Comparison of ENCODE assay signal across 25 cellular contexts in genomic region chr18:78873916-78874505, GRCh38.
DNase-seq lines count a peak whose midpoint lies in the region; ATAC-seq, FAIRE-seq and TF ChIP-seq lines count a peak whose summit lies in the region.
"Had no signal": no experiment of that assay in that cellular context is flagged by ENCODE, and none has a peak within 500 bp of the region (broad histone marks: within the 10 kb centered on the region; RNA-seq: fewer than 3 reads in every experiment).

No MANE protein-coding gene starts in this region.

- peaks cover 6% of the 10 kb centered on the region for H3K9me3 Mint-ChIP-seq in astrocyte (ENCODE audit: unreplicated experiment)
- H3K9me3 Mint-ChIP-seq: activated CD8-positive, alpha-beta T cell treated with anti-CD3 and anti-CD28 coated beads for 36 hours; activated naive CD8-positive, alpha-beta T cell treated with anti-CD3 and anti-CD28 coated beads for 36 hours; central memory CD8-positive, alpha-beta T cell had no signal

- H3K4me2 ChIP-seq in astrocyte (ENCODE audit: low read length), result no peak overlapping the region

- no peak for FAIRE-seq in astrocyte (lab: Jason Lieb, UNC)
- FAIRE-seq: A204.1 had no signal

- no peaks in the 10 kb centered on the region for H3K9me3 ChIP-seq in right atrium auricular region
- H3K9me3 ChIP-seq in heart right ventricle, result no peaks in the 10 kb centered on the region
- H3K9me3 ChIP-seq in astrocyte (ENCODE audit: insufficient read depth, low read depth, low read length), result peaks cover 3% of the 10 kb centered on the region
- H3K9me3 ChIP-seq: BE2C, neutrophil, prostate gland, upper lobe of left lung had no signal

- H3K4me1 ChIP-seq in right atrium auricular region (no peaks in the 10 kb centered on the region), heart right ventricle (peaks cover 0 to 5% (median 0%) of the 10 kb centered on the region in 9 donors), astrocyte (ENCODE audit: insufficient read depth, low read length) (no peaks in the 10 kb centered on the region)
- H3K4me1 ChIP-seq: BE2C, prostate gland had no signal

- H3K4me1 Mint-ChIP-seq in astrocyte (ENCODE audit: low read depth, unreplicated experiment), result no peaks in the 10 kb centered on the region
- H3K4me1 Mint-ChIP-seq: activated naive CD8-positive, alpha-beta T cell treated with anti-CD3 and anti-CD28 coated beads for 36 hours; central memory CD8-positive, alpha-beta T cell had no signal

- H3K79me2 ChIP-seq in astrocyte (ENCODE audit: insufficient read depth, low read length), result no peaks in the 10 kb centered on the region

- intact Hi-C loops in heart right ventricle (cut with DNase I), result loop anchor here in 1 of 10 donors (10.0 kb wide), 1 partner anchor 371 kb away; no protein-coding TSS in a partner anchor

- peak; percentile 28 for DNase-seq in right atrium auricular region (ENCODE audit: low spot score)
- DNase-seq in heart right ventricle, result no peak
- DNase-seq in NOMO-1 (lab: John Stamatoyannopoulos, UW; ENCODE audit: unreplicated experiment in 2 of 2), result peak; percentile 54 to 77
- peak; percentile 12 for DNase-seq in astrocyte (ENCODE audit: low read depth)
- DNase-seq in middle frontal gyrus (ENCODE audit: extremely low spot score, low spot score), result no peak
- DNase-seq in G401 (ENCODE audit: low spot score), result no peak
- DNase-seq in CD1c-positive myeloid dendritic cell (ENCODE audit: extremely low spot score), result no peak
- DNase-seq: activated CD8-positive, alpha-beta T cell treated with anti-CD3 and anti-CD28 coated beads for 36 hours; activated effector memory CD4-positive, alpha-beta T cell treated with Interleukin-2 at 50 U/mL for 16 hours; activated naive CD8-positive, alpha-beta T cell treated with anti-CD3 and anti-CD28 coated beads for 36 hours; activated T-cell treated with anti-CD3 and anti-CD28 coated beads for 4 hours; BE2C; COR-L47; DMS79; left colon; MM.1S; NCI-H524 treated with DMSO at 0.1 percent for 48 hours; stimulated activated CD8-positive, alpha-beta memory T cell treated with anti-CD3 and anti-CD28 coated beads, Interleukin-4, amount 100 ng/mL, for 48 hours; upper lobe of left lung had no signal

- H3K36me3 ChIP-seq in right atrium auricular region, result no peaks in the 10 kb centered on the region
- H3K36me3 ChIP-seq in heart right ventricle, result no peaks in the 10 kb centered on the region
- H3K36me3 ChIP-seq in astrocyte (ENCODE audit: insufficient read depth, low read length), result no peaks in the 10 kb centered on the region
- H3K36me3 ChIP-seq: BE2C, neutrophil, prostate gland, upper lobe of left lung had no signal

- H3K4me3 ChIP-seq in right atrium auricular region (no peak overlapping the region), heart right ventricle (no peak overlapping the region), astrocyte (ENCODE audit: insufficient read depth, low read depth, low read length) (no peak overlapping the region)
- H3K4me3 ChIP-seq: prostate gland, upper lobe of left lung had no signal

- no peak overlapping the region for H3K27ac Mint-ChIP-seq in astrocyte (ENCODE audit: unreplicated experiment)
- H3K27ac Mint-ChIP-seq: activated CD8-positive, alpha-beta T cell treated with anti-CD3 and anti-CD28 coated beads for 36 hours; activated naive CD8-positive, alpha-beta T cell treated with anti-CD3 and anti-CD28 coated beads for 36 hours had no signal

- no peaks in the 10 kb centered on the region for H3K27me3 Mint-ChIP-seq in astrocyte (ENCODE audit: low read depth, unreplicated experiment)

- H3K36me3 Mint-ChIP-seq in astrocyte (ENCODE audit: low read depth, unreplicated experiment), result no peaks in the 10 kb centered on the region
- H3K36me3 Mint-ChIP-seq: activated naive CD8-positive, alpha-beta T cell treated with anti-CD3 and anti-CD28 coated beads for 36 hours had no signal

- no peak overlapping the region for H3K9ac ChIP-seq in astrocyte (ENCODE audit: low read length)

- no peak overlapping the region for H3K4me3 Mint-ChIP-seq in astrocyte (ENCODE audit: unreplicated experiment)
- H3K4me3 Mint-ChIP-seq: activated CD8-positive, alpha-beta T cell treated with anti-CD3 and anti-CD28 coated beads for 36 hours; activated naive CD8-positive, alpha-beta T cell treated with anti-CD3 and anti-CD28 coated beads for 36 hours; central memory CD8-positive, alpha-beta T cell had no signal

- H4K20me1 ChIP-seq in astrocyte (ENCODE audit: insufficient read depth, low read length), result no peaks in the 10 kb centered on the region

- no peaks in the 10 kb centered on the region for H3K27me3 ChIP-seq in right atrium auricular region
- H3K27me3 ChIP-seq in heart right ventricle, result peaks cover 0 to 64% (median 24%) of the 10 kb centered on the region in 7 donors
- no peaks in the 10 kb centered on the region for H3K27me3 ChIP-seq in astrocyte (ENCODE audit: insufficient read depth, low read length)
- H3K27me3 ChIP-seq: upper lobe of left lung had no signal

- no peak overlapping the region for H3K27ac ChIP-seq in right atrium auricular region
- no peak overlapping the region for H3K27ac ChIP-seq in heart right ventricle
- no peak overlapping the region for H3K27ac ChIP-seq in astrocyte (ENCODE audit: low read depth, low read length)
- H3K27ac ChIP-seq: neutrophil, prostate gland, upper lobe of left lung had no signal

- 74 to 79% methylated on average over 6 of the region's 6 CpGs for WGBS in heart right ventricle, 2 donors

- in situ Hi-C loops in G401 (cut with HindIII; ENCODE audit: low sequenced_read_pairs), result no loop called here

- H2AFZ ChIP-seq in astrocyte (ENCODE audit: low read depth, low read length), result no peak overlapping the region

- no peak for ATAC-seq in heart right ventricle
- no peak for ATAC-seq in GM19452 (IDR thresholded peaks at IDR 0.05; ENCODE audit: unreplicated experiment)
- ATAC-seq: activated CD4-positive, CD25-positive, alpha-beta regulatory T cell treated with anti-CD3 and anti-CD28 coated beads, Interleukin-2, amount 50 U/mL, for 24 hours; activated CD8-positive, alpha-beta T cell treated with anti-CD3 and anti-CD28 coated beads for 36 hours; left colon had no signal

- no peak for TF ChIP-seq CTCF in right atrium auricular region (IDR thresholded peaks at IDR 0.05)
- no peak for TF ChIP-seq CTCF in heart right ventricle (IDR thresholded peaks at IDR 0.05)
- TF ChIP-seq CTCF in astrocyte (IDR thresholded peaks at IDR 0.05; ENCODE audit: insufficient read depth, low read depth, low read length), result no peak

Comparison
In these comparisons a context has a peak if more than half of its experiments do, and no peak if none do; other contexts are left out.
1. DNase-seq: peak in right atrium auricular region (single experiment), NOMO-1 (2 of 2) and astrocyte (single experiment); none in heart right ventricle (0 of 2), middle frontal gyrus (single experiment), G401 (single experiment) and CD1c-positive myeloid dendritic cell (single experiment).